ENCODE assay signal across 8 cellular contexts in the genomic region with DNA sequence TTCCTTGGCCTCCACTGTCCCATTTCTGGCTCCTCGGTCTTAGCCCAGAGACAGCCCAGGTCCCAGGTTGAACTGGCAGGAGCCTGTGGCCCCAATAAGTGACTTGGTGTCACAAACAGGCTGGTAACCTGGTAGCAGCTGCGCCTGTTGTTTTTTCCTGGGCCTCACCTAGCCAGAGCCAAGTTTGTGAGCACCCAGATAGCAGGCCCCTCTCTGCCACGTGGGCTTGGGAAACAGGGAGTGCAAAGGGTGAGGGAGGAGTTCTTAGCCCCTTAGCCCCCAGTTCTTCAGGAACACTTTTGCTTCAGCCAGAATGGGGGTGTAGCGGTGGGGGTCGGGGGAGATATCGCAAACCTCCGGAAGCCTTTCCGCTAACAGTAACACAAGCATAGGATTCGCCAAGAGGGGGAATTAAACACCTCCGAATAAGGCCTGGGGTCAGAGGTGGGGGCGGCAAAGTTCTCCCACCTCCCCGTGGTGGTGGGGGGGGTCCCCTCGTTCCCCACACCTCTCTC. TPM values are rescaled to one million over a fixed set of nuclear protein-coding genes. Genes with fewer than 3 reads are reported as not detected.
DNase-seq lines count a peak whose midpoint lies in the region; ATAC-seq and TF ChIP-seq lines count a peak whose summit lies in the region.

No MANE protein-coding gene starts in this region.

- H3K9ac ChIP-seq in skeletal muscle tissue (ENCODE audit: low read depth in 1 of 3, low read length in 3 of 3): peak overlapping the region in 2 of 3 donors; percentile 40 to 43

- TF ChIP-seq CTCF in HFF-Myc (IDR thresholded peaks at IDR 0.05; ENCODE audit: low read depth, low read length, missing control alignments) (no peak), body of pancreas (IDR thresholded peaks at IDR 0.05) (no peak)

- no peaks in the 10 kb centered on the region for H3K27me3 ChIP-seq in body of pancreas
- H3K27me3 ChIP-seq in skeletal muscle tissue (ENCODE audit: control insufficient read depth in 3 of 3, insufficient read depth in 3 of 3, low read length in 3 of 3): peaks cover 16 to 31% (median 17%) of the 10 kb centered on the region in 3 donors

- H3K4me3 ChIP-seq in HFF-Myc (replicated peaks; ENCODE audit: low read depth, low read length) (peak overlapping the region; percentile 25), body of pancreas (peak overlapping the region; percentile 49 to 64), iPS-18c (ENCODE audit: insufficient read depth, low read depth, low read length) (peak overlapping the region; percentile 91), skeletal muscle tissue (ENCODE audit: low read length in 3 of 3) (peak overlapping the region in 2 of 3 donors; percentile 38 to 52)

- DNase-seq in HFF-Myc (ENCODE audit: extremely low read depth, low read depth) (no peak), body of pancreas (peak; percentile 53 to 70 (median 64)), mucosa of gallbladder (ENCODE audit: low spot score) (no peak), NCI-H226 (no peak)

- no peak for TF ChIP-seq POLR2A in body of pancreas (IDR thresholded peaks at IDR 0.05)

- H3K36me3 ChIP-seq in body of pancreas (replicated peaks in 1 of 2; ENCODE audit: insufficient read depth in 1 of 2, low read depth in 2 of 2) (no peaks in the 10 kb centered on the region), skeletal muscle tissue (ENCODE audit: control insufficient read depth in 3 of 3, insufficient read depth in 3 of 3, low read length in 3 of 3) (no peaks in the 10 kb centered on the region)

- WGBS in body of pancreas, 2 donors: 29% methylated on average over 8 to 13 of the region's 13 CpGs

- ATAC-seq in body of pancreas: peak; percentile 49
- no peak for ATAC-seq in GM21529 (IDR thresholded peaks at IDR 0.05; ENCODE audit: unreplicated experiment)
- ATAC-seq in HG02973 (IDR thresholded peaks at IDR 0.05; ENCODE audit: unreplicated experiment): no peak

- intact Hi-C loops in body of pancreas (cut with DNase I): no loop called here

- H3K4me1 ChIP-seq in body of pancreas (peaks cover 60% of the 10 kb centered on the region), skeletal muscle tissue (ENCODE audit: control insufficient read depth in 3 of 3, insufficient read depth in 3 of 3, low read length in 3 of 3) (peaks cover 0 to 6% (median 3%) of the 10 kb centered on the region in 3 donors)

- H3K27ac ChIP-seq in body of pancreas (peak overlapping the region; percentile 89 to 97 (median 92)), skeletal muscle tissue (ENCODE audit: low read depth, low read length) (no peak overlapping the region)

- H3K9me3 ChIP-seq in body of pancreas: no peaks in the 10 kb centered on the region
- no peaks in the 10 kb centered on the region for H3K9me3 ChIP-seq in iPS-18c (ENCODE audit: control insufficient read depth, insufficient read depth, low read length)
- H3K9me3 ChIP-seq in skeletal muscle tissue (ENCODE audit: control insufficient read depth in 3 of 3, low read length in 3 of 3): no peaks in the 10 kb centered on the region

RNA-seq across cellular contexts. Expression of gene C6orf132, which starts 0.8 kb away (rescaled TPM):
- total RNA-seq in body of pancreas (10 to 100 TPM; 22.1 to 26.0 TPM), skeletal muscle tissue (under 0.01 TPM), mucosa of gallbladder (41.2 TPM)

RNA-seq across cellular contexts. Expression of gene GUCA1A, which starts 31.5 kb away (rescaled TPM):
- not detected for total RNA-seq in body of pancreas
- total RNA-seq in skeletal muscle tissue: not detected
- not detected for total RNA-seq in mucosa of gallbladder

RNA-seq across cellular contexts. Expression of gene GUCA1B, which starts 53.1 kb away (rescaled TPM):
- total RNA-seq in body of pancreas: not detected
- 1.6 TPM for total RNA-seq in skeletal muscle tissue
- 0.43 TPM for total RNA-seq in mucosa of gallbladder

Comparison
In these comparisons a context has a peak if more than half of its experiments do, and no peak if none do; other contexts are left out.
1. DNase-seq: peak in body of pancreas (4 of 4); none in HFF-Myc (single experiment), mucosa of gallbladder (single experiment) and NCI-H226 (single experiment).
2. H3K4me3 ChIP-seq: peak in every context shown above with its lines; median percentile 91 in iPS-18c; 56 in body of pancreas; 45 in skeletal muscle tissue; 25 in HFF-Myc.
3. RNA of gene C6orf132, which starts 0.8 kb away (total RNA-seq): 41.2 TPM in mucosa of gallbladder (single experiment) and 22.1 to 26.0 TPM in body of pancreas; under 0.01 TPM in skeletal muscle tissue (single experiment); every median in the first group is over 10 times any median in the second.